In genomic region chr3:153972862-153973261, GRCh38 we compare ENCODE assay signal across 16 cellular contexts.
DNase-seq lines count a peak whose midpoint lies in the region; ATAC-seq and FAIRE-seq lines count a peak whose summit lies in the region.
"Had no signal": no experiment of that assay in that cellular context is flagged by ENCODE, and none has a peak within 500 bp of the region (broad histone marks: within the 10 kb centered on the region; RNA-seq: fewer than 3 reads in every experiment).

No MANE protein-coding gene starts in this region.

- H3K4me3 ChIP-seq in small intestine (ENCODE audit: low read depth in 1 of 2, low read length in 2 of 2), result no peak overlapping the region
- H3K4me3 ChIP-seq: HAP-1 had no signal

- WGBS in small intestine, 3 donors, result 55 to 79% (median 60%) methylated on average over 1 of the region's 1 CpG

- H3K4me1 ChIP-seq in small intestine (ENCODE audit: control insufficient read depth in 2 of 2, insufficient read depth in 1 of 2, low read depth in 1 of 2, low read length in 1 of 2), result no peaks in the 10 kb centered on the region
- H3K4me1 ChIP-seq: HAP-1 had no signal

- ATAC-seq in GM18508 (IDR thresholded peaks at IDR 0.05; ENCODE audit: insufficient read depth, unreplicated experiment) (peak; percentile 56), GM19467 (IDR thresholded peaks at IDR 0.05; ENCODE audit: unreplicated experiment) (peak; percentile 44), HG02763 (IDR thresholded peaks at IDR 0.05; ENCODE audit: unreplicated experiment) (peak; percentile 61), HG03354 (IDR thresholded peaks at IDR 0.05; ENCODE audit: poor library complexity, severe bottlenecking, unreplicated experiment) (peak; percentile 67)
- ATAC-seq: effector memory CD8-positive, alpha-beta T cell had no signal

- FAIRE-seq in small intestine (lab: Jason Lieb, UNC), result no peak

- DNase-seq in NOMO-1 (lab: John Stamatoyannopoulos, UW; ENCODE audit: unreplicated experiment in 2 of 2) (no peak), NCI-H2081 (lab: John Stamatoyannopoulos, UW) (no peak), small intestine (no peak)
- DNase-seq in activated CD8-positive, alpha-beta memory T cell treated with anti-CD3 and anti-CD28 coated beads, Interleukin-2, amount 50 U/mL, for 48 hours, result no peak
- DNase-seq: activated naive CD4-positive, alpha-beta T cell treated with anti-CD3 and anti-CD28 coated beads, Interleukin-2, amount 10 ng/mL, durations not matched to agents 7 days and 5 days; effector memory CD8-positive, alpha-beta T cell; foreskin melanocyte; midbrain; NCI-H1417; NCI-H774; SHP77 had no signal

- H3K27ac ChIP-seq in small intestine (ENCODE audit: low read depth in 1 of 2, low read length in 1 of 2), result no peak overlapping the region

- no peaks in the 10 kb centered on the region for H3K36me3 ChIP-seq in small intestine (ENCODE audit: control insufficient read depth in 2 of 2, insufficient read depth in 2 of 2, low read length in 2 of 2)
- H3K36me3 ChIP-seq: HAP-1 had no signal

- no peaks in the 10 kb centered on the region for H3K27me3 ChIP-seq in small intestine (ENCODE audit: control insufficient read depth in 2 of 2, insufficient read depth in 2 of 2, low read length in 2 of 2)

- no peaks in the 10 kb centered on the region for H3K9me3 ChIP-seq in small intestine (ENCODE audit: control insufficient read depth, low read depth)
- H3K9me3 ChIP-seq: HAP-1 had no signal
